ENCODE assay signal across 16 cellular contexts in genomic region chr19:14051980-14052379, GRCh38. TPM values are rescaled to one million over a fixed set of nuclear protein-coding genes. Genes with fewer than 3 reads are reported as not detected.
DNase-seq lines count a peak whose midpoint lies in the region; ATAC-seq and TF ChIP-seq lines count a peak whose summit lies in the region.
"Had no signal": no experiment of that assay in that cellular context is flagged by ENCODE, and none has a peak within 500 bp of the region (broad histone marks: within the 10 kb centered on the region; RNA-seq: fewer than 3 reads in every experiment).

No MANE protein-coding gene starts in this region.

- peaks cover 3% of the 10 kb centered on the region for H3K27me3 Mint-ChIP-seq in activated CD8-positive, alpha-beta T cell treated with anti-CD3 and anti-CD28 coated beads for 36 hours
- H3K27me3 Mint-ChIP-seq in activated CD8-positive, alpha-beta T cell treated with anti-CD3 and anti-CD28 coated beads, Interleukin-2, amount 10 ng/mL, durations not matched to agents 7 days and 5 days (ENCODE audit: low read depth), result peaks cover 9% of the 10 kb centered on the region
- H3K27me3 Mint-ChIP-seq in CD4-positive, alpha-beta T cell, result no peaks in the 10 kb centered on the region
- H3K27me3 Mint-ChIP-seq in effector memory CD8-positive, alpha-beta T cell, result no peaks in the 10 kb centered on the region
- peaks cover 3 to 19% of the 10 kb centered on the region in 2 donors for H3K27me3 Mint-ChIP-seq in stimulated activated naive B cell treated with anti-CD40 and anti-IgM and Interleukin-4, amounts not matched to agents 10 μg/mL and 1 μg/mL and 100 μg/mL, for 72 hours

- H3K4me3 Mint-ChIP-seq in activated CD8-positive, alpha-beta T cell treated with anti-CD3 and anti-CD28 coated beads for 36 hours, result no peak overlapping the region
- no peak overlapping the region for H3K4me3 Mint-ChIP-seq in activated CD8-positive, alpha-beta T cell treated with anti-CD3 and anti-CD28 coated beads, Interleukin-2, amount 10 ng/mL, durations not matched to agents 7 days and 5 days
- no peak overlapping the region for H3K4me3 Mint-ChIP-seq in CD4-positive, alpha-beta T cell
- no peak overlapping the region for H3K4me3 Mint-ChIP-seq in effector memory CD8-positive, alpha-beta T cell
- no peak overlapping the region for H3K4me3 Mint-ChIP-seq in stimulated activated naive B cell treated with anti-CD40 and anti-IgM and Interleukin-4, amounts not matched to agents 10 μg/mL and 1 μg/mL and 100 μg/mL, for 72 hours
- H3K4me3 Mint-ChIP-seq: HFFc6 had no signal

- POLR2A ChIA-PET in activated CD8-positive, alpha-beta T cell treated with anti-CD3 and anti-CD28 coated beads for 36 hours (lab: Charles Lee), result interaction anchor here (0.6 to 1.4 kb wide), 4 partner anchors 16 to 131 kb away, joined by 3 to 7 read pairs (median 3); partner anchors contain the start of gene MISP3
- POLR2A ChIA-PET in activated CD8-positive, alpha-beta T cell treated with anti-CD3 and anti-CD28 coated beads, Interleukin-2, amount 10 ng/mL, durations not matched to agents 7 days and 5 days (lab: Charles Lee), result no interaction called here
- POLR2A ChIA-PET in CD4-positive, alpha-beta T cell (lab: Charles Lee), result interaction anchor here (1.2 kb wide), 1 partner anchor 85 kb away, joined by 4 read pairs; the partner anchor contains the start of gene ASF1B

- CTCF ChIA-PET in activated CD8-positive, alpha-beta T cell treated with anti-CD3 and anti-CD28 coated beads for 36 hours (lab: Charles Lee), result interaction anchor here (1.0 to 6.6 kb wide), 3 partner anchors 7 to 85 kb away, joined by 3 to 69 read pairs (median 4); partner anchors contain the start of genes ASF1B and PALM3
- CTCF ChIA-PET in activated CD8-positive, alpha-beta T cell treated with anti-CD3 and anti-CD28 coated beads, Interleukin-2, amount 10 ng/mL, durations not matched to agents 7 days and 5 days (lab: Charles Lee), result interaction anchor here (1.0 to 4.3 kb wide), 2 partner anchors 8 to 17 kb away, joined by 3 to 36 read pairs; no protein-coding TSS in a partner anchor
- CTCF ChIA-PET in CD4-positive, alpha-beta T cell (lab: Charles Lee), result interaction anchor here (1.4 kb wide), 1 partner anchor 28 kb away, joined by 3 read pairs; no protein-coding TSS in a partner anchor

- peaks cover 7% of the 10 kb centered on the region for H3K4me1 Mint-ChIP-seq in activated CD8-positive, alpha-beta T cell treated with anti-CD3 and anti-CD28 coated beads for 36 hours (ENCODE audit: low read depth)
- H3K4me1 Mint-ChIP-seq in activated CD8-positive, alpha-beta T cell treated with anti-CD3 and anti-CD28 coated beads, Interleukin-2, amount 10 ng/mL, durations not matched to agents 7 days and 5 days (ENCODE audit: low read depth), result peaks cover 7% of the 10 kb centered on the region
- peaks cover 16% of the 10 kb centered on the region for H3K4me1 Mint-ChIP-seq in CD4-positive, alpha-beta T cell (ENCODE audit: low read depth)
- H3K4me1 Mint-ChIP-seq in effector memory CD8-positive, alpha-beta T cell (ENCODE audit: low read depth in 2 of 2), result peaks cover 5% of the 10 kb centered on the region in 2 donors
- peaks cover 0 to 5% of the 10 kb centered on the region in 2 donors for H3K4me1 Mint-ChIP-seq in stimulated activated naive B cell treated with anti-CD40 and anti-IgM and Interleukin-4, amounts not matched to agents 10 μg/mL and 1 μg/mL and 100 μg/mL, for 72 hours

- H3K9me3 Mint-ChIP-seq in activated CD8-positive, alpha-beta T cell treated with anti-CD3 and anti-CD28 coated beads for 36 hours, result no peaks in the 10 kb centered on the region
- H3K9me3 Mint-ChIP-seq in activated CD8-positive, alpha-beta T cell treated with anti-CD3 and anti-CD28 coated beads, Interleukin-2, amount 10 ng/mL, durations not matched to agents 7 days and 5 days (ENCODE audit: insufficient read depth), result no peaks in the 10 kb centered on the region
- no peaks in the 10 kb centered on the region for H3K9me3 Mint-ChIP-seq in CD4-positive, alpha-beta T cell
- no peaks in the 10 kb centered on the region for H3K9me3 Mint-ChIP-seq in effector memory CD8-positive, alpha-beta T cell
- peaks cover 2 to 3% of the 10 kb centered on the region in 2 donors for H3K9me3 Mint-ChIP-seq in stimulated activated naive B cell treated with anti-CD40 and anti-IgM and Interleukin-4, amounts not matched to agents 10 μg/mL and 1 μg/mL and 100 μg/mL, for 72 hours
- H3K9me3 Mint-ChIP-seq: HFFc6 had no signal

- H3K36me3 Mint-ChIP-seq in activated CD8-positive, alpha-beta T cell treated with anti-CD3 and anti-CD28 coated beads for 36 hours (ENCODE audit: low read depth), result peaks cover 46% of the 10 kb centered on the region
- peaks cover 45% of the 10 kb centered on the region for H3K36me3 Mint-ChIP-seq in activated CD8-positive, alpha-beta T cell treated with anti-CD3 and anti-CD28 coated beads, Interleukin-2, amount 10 ng/mL, durations not matched to agents 7 days and 5 days (ENCODE audit: low read depth)
- peaks cover 63% of the 10 kb centered on the region for H3K36me3 Mint-ChIP-seq in CD4-positive, alpha-beta T cell (ENCODE audit: low read depth)
- peaks cover 65% of the 10 kb centered on the region for H3K36me3 Mint-ChIP-seq in effector memory CD8-positive, alpha-beta T cell (ENCODE audit: insufficient read depth)
- peaks cover 28 to 50% of the 10 kb centered on the region in 2 donors for H3K36me3 Mint-ChIP-seq in stimulated activated naive B cell treated with anti-CD40 and anti-IgM and Interleukin-4, amounts not matched to agents 10 μg/mL and 1 μg/mL and 100 μg/mL, for 72 hours

- peak overlapping the region; percentile 20 for H3K27ac Mint-ChIP-seq in activated CD8-positive, alpha-beta T cell treated with anti-CD3 and anti-CD28 coated beads for 36 hours
- no peak overlapping the region for H3K27ac Mint-ChIP-seq in activated CD8-positive, alpha-beta T cell treated with anti-CD3 and anti-CD28 coated beads, Interleukin-2, amount 10 ng/mL, durations not matched to agents 7 days and 5 days
- H3K27ac Mint-ChIP-seq in CD4-positive, alpha-beta T cell, result peak overlapping the region; percentile 27
- H3K27ac Mint-ChIP-seq in effector memory CD8-positive, alpha-beta T cell, result peak overlapping the region; percentile 16 to 75
- H3K27ac Mint-ChIP-seq in stimulated activated naive B cell treated with anti-CD40 and anti-IgM and Interleukin-4, amounts not matched to agents 10 μg/mL and 1 μg/mL and 100 μg/mL, for 72 hours, result peak overlapping the region; percentile 63
- H3K27ac Mint-ChIP-seq: HFFc6 had no signal

- H3K9me3 ChIP-seq in CD4-positive, alpha-beta T cell (ENCODE audit: control insufficient read depth, low read length), result no peaks in the 10 kb centered on the region

- ATAC-seq in activated CD8-positive, alpha-beta T cell treated with anti-CD3 and anti-CD28 coated beads for 36 hours, result no peak
- ATAC-seq in activated CD8-positive, alpha-beta T cell treated with anti-CD3 and anti-CD28 coated beads, Interleukin-2, amount 10 ng/mL, durations not matched to agents 7 days and 5 days, result no peak
- no peak for ATAC-seq in CD4-positive, alpha-beta T cell (ENCODE audit: poor library complexity)
- ATAC-seq in effector memory CD8-positive, alpha-beta T cell (replicated peaks), result no peak
- no peak for ATAC-seq in stimulated activated naive B cell treated with anti-CD40 and anti-IgM and Interleukin-4, amounts not matched to agents 10 μg/mL and 1 μg/mL and 100 μg/mL, for 72 hours (replicated peaks)
- ATAC-seq in HG02973 (IDR thresholded peaks at IDR 0.05; ENCODE audit: unreplicated experiment) (no peak), HG03439 (IDR thresholded peaks at IDR 0.05; ENCODE audit: unreplicated experiment) (no peak)

- no peak for TF ChIP-seq CTCF in activated CD8-positive, alpha-beta T cell treated with anti-CD3 and anti-CD28 coated beads for 36 hours (IDR thresholded peaks at IDR 0.05)
- TF ChIP-seq CTCF in CD4-positive, alpha-beta T cell (IDR thresholded peaks at IDR 0.05), result no peak

- no peak for DNase-seq in activated CD8-positive, alpha-beta T cell treated with anti-CD3 and anti-CD28 coated beads for 36 hours
- DNase-seq in activated CD8-positive, alpha-beta T cell treated with anti-CD3 and anti-CD28 coated beads, Interleukin-2, amount 10 ng/mL, durations not matched to agents 7 days and 5 days, result no peak
- DNase-seq in CD4-positive, alpha-beta T cell, result no peak
- no peak for DNase-seq in effector memory CD8-positive, alpha-beta T cell
- DNase-seq in stimulated activated naive B cell treated with anti-CD40 and anti-IgM and Interleukin-4, amounts not matched to agents 10 μg/mL and 1 μg/mL and 100 μg/mL, for 72 hours, result no peak
- DNase-seq: 8988T, AML-193, DMS53, GF-D8, HCEC 1CT, HFFc6 had no signal

- intact Hi-C loops in activated CD8-positive, alpha-beta T cell treated with anti-CD3 and anti-CD28 coated beads for 36 hours (cut with micrococcal nuclease), result no loop called here
- intact Hi-C loops in CD4-positive, alpha-beta T cell (cut with DNase I, micrococcal nuclease), result no loop called here

- no peak overlapping the region for H3K27ac ChIP-seq in CD4-positive, alpha-beta T cell (ENCODE audit: low read depth, low read length)
- H3K27ac ChIP-seq: BLaER1 had no signal

- H3K27me3 ChIP-seq in CD4-positive, alpha-beta T cell (ENCODE audit: control insufficient read depth, insufficient read depth, low read length), result no peaks in the 10 kb centered on the region

RNA-seq across cellular contexts. Expression of gene PALM3, which starts 9.9 kb away (rescaled TPM):
- total RNA-seq in activated CD8-positive, alpha-beta T cell treated with anti-CD3 and anti-CD28 coated beads for 36 hours, result not detected
- not detected for total RNA-seq in activated CD8-positive, alpha-beta T cell treated with anti-CD3 and anti-CD28 coated beads, Interleukin-2, amount 10 ng/mL, durations not matched to agents 7 days and 5 days
- under 1 TPM in 1 of 2 experiments, not detected in 1; 0.25 TPM for total RNA-seq in CD4-positive, alpha-beta T cell

RNA-seq across cellular contexts. Expression of gene IL27RA, which starts 20.4 kb away (rescaled TPM):
- total RNA-seq in activated CD8-positive, alpha-beta T cell treated with anti-CD3 and anti-CD28 coated beads for 36 hours, result 10 to 100 TPM; 46.5 to 48.2 TPM
- 10 to 100 TPM; 39.7 to 39.8 TPM for total RNA-seq in activated CD8-positive, alpha-beta T cell treated with anti-CD3 and anti-CD28 coated beads, Interleukin-2, amount 10 ng/mL, durations not matched to agents 7 days and 5 days
- total RNA-seq in CD4-positive, alpha-beta T cell, result 10 to 100 TPM; 25.0 to 26.7 TPM

RNA-seq across cellular contexts. Expression of gene MISP3, which starts 20.6 kb away (rescaled TPM):
- total RNA-seq in activated CD8-positive, alpha-beta T cell treated with anti-CD3 and anti-CD28 coated beads for 36 hours, result 1 to 10 TPM; 1.4 to 1.5 TPM
- 1 to 10 TPM; 1.0 to 1.1 TPM for total RNA-seq in activated CD8-positive, alpha-beta T cell treated with anti-CD3 and anti-CD28 coated beads, Interleukin-2, amount 10 ng/mL, durations not matched to agents 7 days and 5 days
- total RNA-seq in CD4-positive, alpha-beta T cell, result under 1 TPM; 0.39 to 0.49 TPM

RNA-seq across cellular contexts. Expression of gene RLN3, which starts 24.0 kb away (rescaled TPM):
- total RNA-seq in activated CD8-positive, alpha-beta T cell treated with anti-CD3 and anti-CD28 coated beads for 36 hours, result not detected
- total RNA-seq in activated CD8-positive, alpha-beta T cell treated with anti-CD3 and anti-CD28 coated beads, Interleukin-2, amount 10 ng/mL, durations not matched to agents 7 days and 5 days, result not detected
- not detected for total RNA-seq in CD4-positive, alpha-beta T cell
- total RNA-seq: H1, HFFc6, HT1080 had no signal

RNA-seq across cellular contexts. Expression of gene C19orf67, which starts 33.6 kb away (rescaled TPM):
- not detected for total RNA-seq in activated CD8-positive, alpha-beta T cell treated with anti-CD3 and anti-CD28 coated beads for 36 hours
- not detected for total RNA-seq in activated CD8-positive, alpha-beta T cell treated with anti-CD3 and anti-CD28 coated beads, Interleukin-2, amount 10 ng/mL, durations not matched to agents 7 days and 5 days
- total RNA-seq in CD4-positive, alpha-beta T cell, result not detected
- total RNA-seq: H1, HFFc6 had no signal
